In the genomic region with DNA sequence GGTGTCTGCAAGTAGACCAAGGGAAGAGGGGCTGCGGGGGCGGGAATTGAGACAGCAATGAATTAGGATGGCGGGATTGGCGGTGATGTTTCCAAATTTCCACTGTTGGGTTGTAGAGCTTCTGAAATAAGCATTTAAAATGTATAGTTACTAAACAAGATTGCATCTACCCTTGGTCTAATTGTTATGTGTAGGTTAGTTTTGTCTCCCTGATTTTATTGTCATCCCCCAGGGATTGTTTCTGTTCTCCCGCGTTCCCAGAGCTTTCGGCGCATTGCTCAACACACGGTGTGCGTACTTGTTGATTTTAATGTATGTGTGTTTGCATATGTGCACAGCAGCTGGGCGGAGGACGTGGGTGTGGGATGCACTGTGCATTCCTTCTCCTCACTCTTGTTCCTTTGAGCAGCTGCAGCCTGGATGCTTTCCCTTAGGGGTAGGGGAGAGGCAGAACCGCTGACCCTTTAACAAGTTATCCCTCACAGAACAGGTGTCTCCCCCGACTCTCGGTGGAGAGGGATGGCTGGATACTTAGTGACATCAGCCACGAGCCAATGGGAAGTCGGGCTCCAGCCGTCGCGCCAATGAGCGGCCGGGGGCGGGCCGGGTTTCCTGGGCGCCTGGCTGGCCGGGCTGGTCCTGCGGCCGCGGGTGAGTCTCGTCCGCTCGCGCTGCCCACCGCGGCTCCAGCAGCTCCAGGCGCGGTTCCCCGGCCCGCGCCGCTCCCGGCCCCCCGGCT, we compare ENCODE assay signal across 8 cellular contexts. TPM values are rescaled to one million over a fixed set of nuclear protein-coding genes. Genes with fewer than 3 reads are reported as not detected.
DNase-seq lines count a peak whose midpoint lies in the region; ATAC-seq, FAIRE-seq and TF ChIP-seq lines count a peak whose summit lies in the region.

Gene TSPAN33 (plus strand): TSS at position 613 of the 739 bp plus-strand sequence. CDS start 274 bp downstream, outside the sequence.

- H4K5ac ChIP-seq in IMR-90 (ENCODE audit: low read depth, low read length), result no peak within 1 kb of the TSS

- no peak for TF ChIP-seq RAD21 in IMR-90 (IDR thresholded peaks at IDR 0.05; ENCODE audit: low read length)

- H3K79me1 ChIP-seq in IMR-90 (ENCODE audit: low read depth in 1 of 2, low read length in 2 of 2) (no peaks in the 10 kb centered on the region), neuronal stem cell (ENCODE audit: low read depth, low read length) (peaks cover 4% of the 10 kb centered on the region)

- ATAC-seq in GM21526 (IDR thresholded peaks at IDR 0.05; ENCODE audit: low FRiP score, unreplicated experiment), result peak; percentile 70
- ATAC-seq in IMR-90 (ENCODE audit: low read depth), result peak; percentile 100

- no peaks in the 10 kb centered on the region for H4K20me1 ChIP-seq in IMR-90 (ENCODE audit: insufficient read depth, low read length)

- no peaks in the 10 kb centered on the region for H3K9me1 ChIP-seq in IMR-90 (ENCODE audit: insufficient read depth, low read length)

- H4K91ac ChIP-seq in IMR-90 (ENCODE audit: insufficient read depth, low read depth, low read length), result no peak within 1 kb of the TSS
- no peak within 1 kb of the TSS for H4K91ac ChIP-seq in neuronal stem cell (ENCODE audit: low read depth, low read length, poor library complexity)

- H3K9ac ChIP-seq in IMR-90 (ENCODE audit: low read depth, low read length) (no peak within 1 kb of the TSS), neuronal stem cell (ENCODE audit: low read depth, low read length, poor library complexity) (peak within 1 kb of the TSS; percentile 50)

- no peak within 1 kb of the TSS for H2BK5ac ChIP-seq in IMR-90 (ENCODE audit: low read depth, low read length, poor library complexity, severe bottlenecking)
- H2BK5ac ChIP-seq in neuronal stem cell (ENCODE audit: low read length), result no peak within 1 kb of the TSS

- H3K14ac ChIP-seq in IMR-90 (replicated peaks; ENCODE audit: low read depth, low read length), result no peak within 1 kb of the TSS
- peak within 1 kb of the TSS; percentile 95 for H3K14ac ChIP-seq in neuronal stem cell (ENCODE audit: low read length)

- H3K36me3 ChIP-seq in IMR-90 (ENCODE audit: control insufficient read depth, insufficient read depth, low read length), result no peaks in the 10 kb centered on the region
- no peaks in the 10 kb centered on the region for H3K36me3 ChIP-seq in neuronal stem cell (replicated peaks in 1 of 2; ENCODE audit: control insufficient read depth in 2 of 2, insufficient read depth in 2 of 2, low read length in 2 of 2)

- H3K4me1 ChIP-seq in IMR-90 (ENCODE audit: control insufficient read depth, insufficient read depth, low read length), result no peaks in the 10 kb centered on the region
- H3K4me1 ChIP-seq in neuronal stem cell (ENCODE audit: control insufficient read depth in 2 of 2, insufficient read depth in 1 of 2, low read depth in 1 of 2, low read length in 2 of 2), result peaks cover 5 to 11% of the 10 kb centered on the region in 2 donors

- H2AFZ ChIP-seq in IMR-90 (replicated peaks; ENCODE audit: low read length, poor library complexity) (peak within 1 kb of the TSS; percentile 84), neuronal stem cell (ENCODE audit: low read length) (peak within 1 kb of the TSS; percentile 82)

- no peak for TF ChIP-seq POLR2A in IMR-90 (IDR thresholded peaks at IDR 0.05; ENCODE audit: low read depth, low read length)

- no peak within 1 kb of the TSS for H2BK20ac ChIP-seq in IMR-90 (ENCODE audit: low read depth, low read length)

- DNase-seq in DMS 273 treated with DMSO at 0.1 percent for 48 hours (lab: John Stamatoyannopoulos, UW) (peak; percentile 47), IMR-90 (peak; percentile 55), RPMI8226 (peak; percentile 61), activated gamma-delta T cell treated with Interleukin-2 at 50 U/mL for 16 hours (peak; percentile 49), frontal cortex (ENCODE audit: low spot score in 2 of 2) (peak; percentile 83 to 89), neuronal stem cell (ENCODE audit: low spot score) (peak; percentile 86), stromal cell of bone marrow (ENCODE audit: low read depth) (peak; percentile 25)

- 2% methylated on average over 9 of the region's 43 CpGs; no CpG with 5 or more reads in 1 of the 2 experiments for WGBS in IMR-90 (ENCODE audit: extremely low coverage in 2 of 2, insufficient read length in 1 of 2), 2 experiments
- WGBS in neuronal stem cell (ENCODE audit: extremely low coverage in 2 of 2, insufficient read length in 2 of 2, insufficient replicate concordance in 1 of 2), 2 donors, result no CpG with 5 or more reads among the region's 43 CpGs

- no peak within 1 kb of the TSS for H3K27ac ChIP-seq in IMR-90 (ENCODE audit: insufficient read depth, low read length)
- H3K27ac ChIP-seq in neuronal stem cell (replicated peaks; ENCODE audit: low read length), result no peak within 1 kb of the TSS

- H2AK5ac ChIP-seq in IMR-90 (ENCODE audit: low read depth, low read length), result no peak within 1 kb of the TSS
- H2AK5ac ChIP-seq in neuronal stem cell (ENCODE audit: low read depth, low read length), result peak within 1 kb of the TSS; percentile 86

- BruUV-seq in IMR-90 (replicated peaks; lab: Mats Ljungman, UMichigan), result no TSS peak

- H2BK120ac ChIP-seq in IMR-90 (ENCODE audit: low read depth, low read length), result no peak within 1 kb of the TSS
- no peak within 1 kb of the TSS for H2BK120ac ChIP-seq in neuronal stem cell (ENCODE audit: low read depth, low read length)

- H3K4me2 ChIP-seq in IMR-90 (ENCODE audit: low read depth, low read length) (peak within 1 kb of the TSS; percentile 95), neuronal stem cell (ENCODE audit: insufficient read depth, low read length, poor library complexity, severe bottlenecking) (peak within 1 kb of the TSS; percentile 90)

- H3K18ac ChIP-seq in IMR-90 (ENCODE audit: low read depth, low read length) (no peak within 1 kb of the TSS), neuronal stem cell (ENCODE audit: low read length) (peak within 1 kb of the TSS; percentile 79)

- no peak within 1 kb of the TSS for H2BK15ac ChIP-seq in IMR-90 (ENCODE audit: low read depth, low read length)
- H2BK15ac ChIP-seq in neuronal stem cell (ENCODE audit: low read length), result peak within 1 kb of the TSS; percentile 42

- in situ Hi-C loops in IMR-90 (cut with MboI; ENCODE audit: low sequenced_read_pairs), result no loop called here

- H3K27me3 ChIP-seq in IMR-90 (ENCODE audit: control insufficient read depth, insufficient read depth, low read length) (peaks cover 70% of the 10 kb centered on the region), neuronal stem cell (ENCODE audit: control insufficient read depth in 3 of 3, insufficient read depth in 3 of 3, low read depth in 1 of 3, low read length in 3 of 3) (peaks cover 0 to 38% (median 11%) of the 10 kb centered on the region in 3 experiments)

- POLR2A ChIA-PET in IMR-90 (lab: Charles Lee; ENCODE audit: unreplicated experiment), result no interaction called here

- H3K9me3 ChIP-seq in IMR-90 (ENCODE audit: control insufficient read depth, insufficient read depth, low read length) (no peaks in the 10 kb centered on the region), neuronal stem cell (replicated peaks in 1 of 2; ENCODE audit: control insufficient read depth in 2 of 2, insufficient read depth in 1 of 2, low read depth in 1 of 2, low read length in 2 of 2) (no peaks in the 10 kb centered on the region)

- intact Hi-C loops in IMR-90 (cut with micrococcal nuclease), result no loop called here

- no peak for FAIRE-seq in frontal cortex (lab: Jason Lieb, UNC)

- H3K4me3 ChIP-seq in IMR-90 (ENCODE audit: insufficient read depth, low read depth, low read length) (peak within 1 kb of the TSS; percentile 31), neuronal stem cell (ENCODE audit: low read length in 2 of 2) (peak within 1 kb of the TSS; percentile 52 to 85)

- H3K4ac ChIP-seq in IMR-90 (ENCODE audit: low read depth, low read length) (no peak within 1 kb of the TSS), neuronal stem cell (ENCODE audit: low read length) (no peak within 1 kb of the TSS)

- H3K56ac ChIP-seq in IMR-90 (ENCODE audit: extremely low read depth, insufficient read depth, low read length), result no peak within 1 kb of the TSS

- no peak for TF ChIP-seq CTCF in IMR-90 (conservative IDR thresholded peaks at IDR 0.05; ENCODE audit: low read depth, low read length)

- H2AK9ac ChIP-seq in IMR-90 (replicated peaks; ENCODE audit: low read depth, low read length, poor library complexity), result no peak within 1 kb of the TSS

- H4K8ac ChIP-seq in IMR-90 (ENCODE audit: low read depth in 2 of 2, low read length in 2 of 2) (no peak within 1 kb of the TSS), neuronal stem cell (ENCODE audit: low read depth, low read length) (no peak within 1 kb of the TSS)

- CTCF ChIA-PET in IMR-90 (lab: Yijun Ruan, JAX), result no interaction called here

- no peak within 1 kb of the TSS for H3K23ac ChIP-seq in IMR-90 (ENCODE audit: low read depth, low read length)
- no peak within 1 kb of the TSS for H3K23ac ChIP-seq in neuronal stem cell (ENCODE audit: low read depth, low read length, poor library complexity)

- dilution Hi-C loops in IMR-90 (cut with HindIII; ENCODE audit: low sequenced_read_pairs, unreplicated experiment), result no loop called here

- no peak within 1 kb of the TSS for H2BK12ac ChIP-seq in neuronal stem cell (ENCODE audit: low read length)

TF ChIP-seq in IMR-90, 13 proteins besides CTCF, POLR2A, EP300 and RAD21:
- TF ChIP-seq ELK1 (IDR thresholded peaks at IDR 0.05; ENCODE audit: borderline replicate concordance, low read depth, low read length) (no peak), FOS (IDR thresholded peaks at IDR 0.05; ENCODE audit: low read depth, low read length) (peak; percentile 48; the same call in 1 of the 2 replicates)

RNA-seq across cellular contexts. Expression of gene TSPAN33, which starts in this region (rescaled TPM):
- total RNA-seq in IMR-90 (2012; rRNA removed) (0.28 and 0.36 TPM in 2 replicates), frontal cortex (4.1 TPM)
- polyA plus RNA-seq in IMR-90 (2012; rRNA removed), result 0.13 and 0.17 TPM in 2 replicates
- polyA plus RNA-seq in IMR-90 (2012; cell fraction: cytosol; rRNA removed), result 0.18 and 0.23 TPM in 2 replicates
- 0.04 and 0.08 TPM in 2 replicates for polyA plus RNA-seq in IMR-90 (2012; cell fraction: nucleus; rRNA removed; ENCODE audit: low replicate concordance)
- polyA plus RNA-seq in neuronal stem cell (2013, experiment 1 of 2), result 20.1 TPM
- 20.5 TPM for polyA plus RNA-seq in neuronal stem cell (2013, experiment 2 of 2)

Comparison
In these comparisons a context has a peak if more than half of its experiments do, and no peak if none do; other contexts are left out.
1. Peak in DNase-seq, ATAC-seq, H3K4me3 ChIP-seq and H3K4me2 ChIP-seq in IMR-90; RNA of the gene not detected or under 1 TPM.
2. DNase-seq: peak in every context shown above with its lines; median percentile 86 in frontal cortex; 86 in neuronal stem cell; 61 in RPMI8226; 55 in IMR-90; 49 in activated gamma-delta T cell treated with Interleukin-2 at 50 U/mL for 16 hours; 47 in DMS 273 treated with DMSO at 0.1 percent for 48 hours; 25 in stromal cell of bone marrow.